In genomic region chr12:53844989-53845836, GRCh38 we compare ENCODE assay signal across 12 cellular contexts.
DNase-seq lines count a peak whose midpoint lies in the region; ATAC-seq and TF ChIP-seq lines count a peak whose summit lies in the region.
"Had no signal": no experiment of that assay in that cellular context is flagged by ENCODE, and none has a peak within 500 bp of the region (broad histone marks: within the 10 kb centered on the region; RNA-seq: fewer than 3 reads in every experiment).

No MANE protein-coding gene starts in this region.

- H3K36me3 Mint-ChIP-seq in activated T-helper 2 cell treated with anti-CD3 and anti-CD28 coated beads, Interferon-gamma antibody, Interleukin-2, Interleukin-4, amounts not matched to agents 10 μg/mL and 5 μg/mL and 100 μg/mL, durations not matched to agents 14 hours and 24 hours and 36 hours (ENCODE audit: low read depth): no peaks in the 10 kb centered on the region

- no peaks in the 10 kb centered on the region for H3K9me3 Mint-ChIP-seq in activated T-helper 2 cell treated with anti-CD3 and anti-CD28 coated beads, Interferon-gamma antibody, Interleukin-2, Interleukin-4, amounts not matched to agents 10 μg/mL and 5 μg/mL and 100 μg/mL, durations not matched to agents 14 hours and 24 hours and 36 hours

- peaks cover 61% of the 10 kb centered on the region for H3K27me3 ChIP-seq in cardiac muscle cell
- no peaks in the 10 kb centered on the region for H3K27me3 ChIP-seq in SJSA1 (replicated peaks)
- H3K27me3 ChIP-seq: right lobe of liver had no signal

- H3K27ac Mint-ChIP-seq in activated T-helper 2 cell treated with anti-CD3 and anti-CD28 coated beads, Interferon-gamma antibody, Interleukin-2, Interleukin-4, amounts not matched to agents 10 μg/mL and 5 μg/mL and 100 μg/mL, durations not matched to agents 14 hours and 24 hours and 36 hours: no peak overlapping the region

- H3K4me1 ChIP-seq in cardiac muscle cell (ENCODE audit: low read depth) (peaks cover 6% of the 10 kb centered on the region), SJSA1 (replicated peaks) (peaks cover 31% of the 10 kb centered on the region)
- H3K4me1 ChIP-seq: right lobe of liver had no signal

- no peaks in the 10 kb centered on the region for H3K4me1 Mint-ChIP-seq in activated T-helper 2 cell treated with anti-CD3 and anti-CD28 coated beads, Interferon-gamma antibody, Interleukin-2, Interleukin-4, amounts not matched to agents 10 μg/mL and 5 μg/mL and 100 μg/mL, durations not matched to agents 14 hours and 24 hours and 36 hours (ENCODE audit: low read depth)

- peaks cover 28% of the 10 kb centered on the region for H3K27me3 Mint-ChIP-seq in activated T-helper 2 cell treated with anti-CD3 and anti-CD28 coated beads, Interferon-gamma antibody, Interleukin-2, Interleukin-4, amounts not matched to agents 10 μg/mL and 5 μg/mL and 100 μg/mL, durations not matched to agents 14 hours and 24 hours and 36 hours (ENCODE audit: low read depth)

- no peak overlapping the region for H3K4me3 Mint-ChIP-seq in activated T-helper 2 cell treated with anti-CD3 and anti-CD28 coated beads, Interferon-gamma antibody, Interleukin-2, Interleukin-4, amounts not matched to agents 10 μg/mL and 5 μg/mL and 100 μg/mL, durations not matched to agents 14 hours and 24 hours and 36 hours (ENCODE audit: low read depth)

- H3K36me3 ChIP-seq in cardiac muscle cell (no peaks in the 10 kb centered on the region), SJSA1 (no peaks in the 10 kb centered on the region)
- H3K36me3 ChIP-seq: right lobe of liver, thoracic aorta had no signal

- TF ChIP-seq CTCF in cardiac muscle cell (IDR thresholded peaks at IDR 0.05; ENCODE audit: low read depth, low read length): no peak
- no peak for TF ChIP-seq CTCF in fibroblast of pulmonary artery (IDR thresholded peaks at IDR 0.05; ENCODE audit: low read length, missing control alignments)

- DNase-seq in cardiac muscle cell (ENCODE audit: low read depth in 1 of 2, low spot score in 1 of 2) (peak; percentile 10 to 13), Right ventricle myocardium superior (no peak), SJSA1 (ENCODE audit: low read depth in 1 of 2, low spot score in 2 of 2) (peak; percentile 86 to 90), fibroblast of pulmonary artery (ENCODE audit: low read depth) (peak; percentile 2), C1 segment of cervical spinal cord (lab: John Stamatoyannopoulos, UW) (no peak), NCI-H526 treated with DMSO at 0.1 percent for 48 hours (lab: John Stamatoyannopoulos, UW) (no peak)
- no peak for DNase-seq in activated T-helper 2 cell treated with anti-CD3 and anti-CD28 coated beads, Interferon-gamma antibody, Interleukin-2, Interleukin-4, amounts not matched to agents 10 μg/mL and 5 μg/mL and 100 μg/mL, durations not matched to agents 14 hours and 24 hours and 36 hours (ENCODE audit: low spot score)
- no peak for DNase-seq in stimulated activated CD4-positive, alpha-beta T cell treated with anti-CD3 and anti-CD28 coated beads, Interleukin-4, amount 100 ng/mL, for 1 hour
- DNase-seq: activated CD8-positive, alpha-beta memory T cell treated with anti-CD3 and anti-CD28 coated beads, Interleukin-2, amount 50 U/mL, for 4 hours; NCI-H187 treated with DMSO at 0.1 percent for 48 hours; right lobe of liver had no signal

- no peak for ATAC-seq in Right ventricle myocardium superior (ENCODE audit: poor library complexity)
- ATAC-seq: right lobe of liver had no signal

- no peak overlapping the region for H3K27ac ChIP-seq in cardiac muscle cell
- peak overlapping the region; percentile 96 for H3K27ac ChIP-seq in SJSA1
- H3K27ac ChIP-seq: right lobe of liver, thoracic aorta had no signal

- no peaks in the 10 kb centered on the region for H3K9me3 ChIP-seq in cardiac muscle cell (ENCODE audit: low read depth)
- no peaks in the 10 kb centered on the region for H3K9me3 ChIP-seq in SJSA1 (replicated peaks)
- H3K9me3 ChIP-seq: right lobe of liver, thoracic aorta had no signal

- intact Hi-C loops in Right ventricle myocardium superior (cut with DNase I): no loop called here
- intact Hi-C loops in activated T-helper 2 cell treated with anti-CD3 and anti-CD28 coated beads, Interferon-gamma antibody, Interleukin-2, Interleukin-4, amounts not matched to agents 10 μg/mL and 5 μg/mL and 100 μg/mL, durations not matched to agents 14 hours and 24 hours and 36 hours (cut with micrococcal nuclease): no loop called here

- H3K4me3 ChIP-seq in cardiac muscle cell: no peak overlapping the region
- no peak overlapping the region for H3K4me3 ChIP-seq in SJSA1
- H3K4me3 ChIP-seq in fibroblast of pulmonary artery (replicated peaks; ENCODE audit: low read depth, low read length): no peak overlapping the region
- H3K4me3 ChIP-seq: right lobe of liver, thoracic aorta had no signal

Comparison
In these comparisons a context has a peak if more than half of its experiments do, and no peak if none do; other contexts are left out.
1. DNase-seq: peak in cardiac muscle cell (2 of 2), SJSA1 (2 of 2) and fibroblast of pulmonary artery (single experiment); none in Right ventricle myocardium superior (single experiment), C1 segment of cervical spinal cord (0 of 14), activated T-helper 2 cell treated with anti-CD3 and anti-CD28 coated beads, Interferon-gamma antibody, Interleukin-2, Interleukin-4, amounts not matched to agents 10 μg/mL and 5 μg/mL and 100 μg/mL, durations not matched to agents 14 hours and 24 hours and 36 hours (single experiment), stimulated activated CD4-positive, alpha-beta T cell treated with anti-CD3 and anti-CD28 coated beads, Interleukin-4, amount 100 ng/mL, for 1 hour (single experiment) and NCI-H526 treated with DMSO at 0.1 percent for 48 hours (single experiment).